ENCODE assay signal across 1 cellular context in the genomic region with DNA sequence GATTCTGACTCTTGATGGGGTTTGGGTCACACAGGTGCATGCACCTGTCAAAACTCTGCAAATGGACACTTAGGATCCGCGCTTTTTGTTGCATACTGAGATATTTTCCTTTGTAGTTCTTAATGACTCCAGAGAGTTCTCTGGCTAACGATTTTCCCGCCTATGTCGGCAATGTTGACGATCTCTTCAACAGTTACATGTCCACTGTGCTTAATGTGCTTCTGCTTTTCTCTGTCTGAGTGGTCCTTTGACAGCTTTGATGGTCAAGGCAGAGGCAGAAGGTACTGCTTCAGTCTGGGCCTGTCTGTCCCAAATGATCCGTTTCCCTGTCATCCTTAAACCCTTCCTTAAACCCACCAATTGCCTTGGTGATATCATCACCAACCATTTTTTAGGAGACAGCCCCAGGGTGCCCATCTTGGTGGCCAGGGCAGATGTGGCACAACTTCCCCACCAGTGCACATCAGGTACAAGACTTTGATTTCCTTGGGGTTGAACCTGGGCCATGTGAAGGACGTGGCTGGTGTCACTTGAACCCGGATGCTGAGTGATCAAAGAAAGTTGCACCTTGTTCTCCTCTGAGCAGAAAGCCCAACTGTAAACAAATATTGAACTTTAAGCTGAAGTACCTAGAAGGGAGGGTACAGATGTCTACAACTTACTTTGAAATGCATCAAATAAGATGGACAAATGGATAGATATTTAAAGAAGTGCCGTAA.
TF ChIP-seq lines count a peak whose summit lies in the region.

No MANE protein-coding gene starts in this region.

TF ChIP-seq in HepG2, 621 proteins besides CTCF, POLR2A, EP300 and RAD21 (continued from another document):
- 0 out of 2 replicates have a peak, but pooled peaks have one; percentile 31 for TF ChIP-seq ZNF775 (CRISPR knock-in tag; IDR thresholded peaks at IDR 0.05; ENCODE audit: borderline replicate concordance)
- TF ChIP-seq SOX5 (CRISPR knock-in tag; IDR thresholded peaks at IDR 0.05; ENCODE audit: borderline replicate concordance) = peak; percentile 34; the same call in 1 of the 2 replicates
- peak; percentile 58; the same call in 1 of the 2 replicates for TF ChIP-seq NCOA2 (CRISPR knock-in tag; IDR thresholded peaks at IDR 0.05)
- no peak for TF ChIP-seq FOXP1 (IDR thresholded peaks at IDR 0.05)
- TF ChIP-seq FOXP1 (CRISPR knock-in tag; IDR thresholded peaks at IDR 0.05) = peak; percentile 42; the same call in 1 of the 2 replicates
- TF ChIP-seq RXRB (CRISPR knock-in tag; IDR thresholded peaks at IDR 0.05; ENCODE audit: borderline replicate concordance) = peak; percentile 81
- TF ChIP-seq ADNP (CRISPR knock-in tag; IDR thresholded peaks at IDR 0.05) = 0 out of 2 replicates have a peak, but pooled peaks have one; percentile 17
- TF ChIP-seq DPF2 (CRISPR knock-in tag; IDR thresholded peaks at IDR 0.05; ENCODE audit: borderline replicate concordance, low read depth) = peak; percentile 54; the same call in 1 of the 2 replicates
- TF ChIP-seq, protein P1, sequence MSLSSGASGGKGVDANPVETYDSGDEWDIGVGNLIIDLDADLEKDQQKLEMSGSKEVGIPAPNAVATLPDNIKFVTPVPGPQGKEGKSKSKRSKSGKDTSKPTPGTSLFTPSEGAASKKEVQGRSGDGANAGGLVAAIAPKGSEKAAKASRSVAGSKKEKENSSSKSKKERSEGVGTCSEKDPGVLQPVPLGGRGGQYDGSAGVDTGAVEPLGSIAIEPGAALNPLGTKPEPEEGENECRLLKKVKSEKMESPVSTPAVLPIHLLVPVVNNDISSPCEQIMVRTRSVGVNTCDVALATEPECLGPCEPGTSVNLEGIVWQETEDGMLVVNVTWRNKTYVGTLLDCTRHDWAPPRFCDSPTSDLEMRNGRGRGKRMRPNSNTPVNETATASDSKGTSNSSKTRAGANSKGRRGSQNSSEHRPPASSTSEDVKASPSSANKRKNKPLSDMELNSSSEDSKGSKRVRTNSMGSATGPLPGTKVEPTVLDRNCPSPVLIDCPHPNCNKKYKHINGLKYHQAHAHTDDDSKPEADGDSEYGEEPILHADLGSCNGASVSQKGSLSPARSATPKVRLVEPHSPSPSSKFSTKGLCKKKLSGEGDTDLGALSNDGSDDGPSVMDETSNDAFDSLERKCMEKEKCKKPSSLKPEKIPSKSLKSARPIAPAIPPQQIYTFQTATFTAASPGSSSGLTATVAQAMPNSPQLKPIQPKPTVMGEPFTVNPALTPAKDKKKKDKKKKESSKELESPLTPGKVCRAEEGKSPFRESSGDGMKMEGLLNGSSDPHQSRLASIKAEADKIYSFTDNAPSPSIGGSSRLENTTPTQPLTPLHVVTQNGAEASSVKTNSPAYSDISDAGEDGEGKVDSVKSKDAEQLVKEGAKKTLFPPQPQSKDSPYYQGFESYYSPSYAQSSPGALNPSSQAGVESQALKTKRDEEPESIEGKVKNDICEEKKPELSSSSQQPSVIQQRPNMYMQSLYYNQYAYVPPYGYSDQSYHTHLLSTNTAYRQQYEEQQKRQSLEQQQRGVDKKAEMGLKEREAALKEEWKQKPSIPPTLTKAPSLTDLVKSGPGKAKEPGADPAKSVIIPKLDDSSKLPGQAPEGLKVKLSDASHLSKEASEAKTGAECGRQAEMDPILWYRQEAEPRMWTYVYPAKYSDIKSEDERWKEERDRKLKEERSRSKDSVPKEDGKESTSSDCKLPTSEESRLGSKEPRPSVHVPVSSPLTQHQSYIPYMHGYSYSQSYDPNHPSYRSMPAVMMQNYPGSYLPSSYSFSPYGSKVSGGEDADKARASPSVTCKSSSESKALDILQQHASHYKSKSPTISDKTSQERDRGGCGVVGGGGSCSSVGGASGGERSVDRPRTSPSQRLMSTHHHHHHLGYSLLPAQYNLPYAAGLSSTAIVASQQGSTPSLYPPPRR (CRISPR knock-in tag; IDR thresholded peaks at IDR 0.05; ENCODE audit: borderline replicate concordance) = peak; percentile 45
- TF ChIP-seq HDAC1 (CRISPR knock-in tag; IDR thresholded peaks at IDR 0.05) = peak; percentile 32; the same call in 1 of the 2 replicates
- TF ChIP-seq HMG20A (CRISPR knock-in tag; IDR thresholded peaks at IDR 0.05; ENCODE audit: borderline replicate concordance) = no peak
- 0 out of 2 replicates have a peak, but pooled peaks have one; percentile 45 for TF ChIP-seq IRF2 (CRISPR knock-in tag; IDR thresholded peaks at IDR 0.05)
- no peak for TF ChIP-seq ZNF569 (CRISPR knock-in tag; IDR thresholded peaks at IDR 0.05; ENCODE audit: borderline replicate concordance)
- peak; percentile 64 for TF ChIP-seq BCL6 (CRISPR knock-in tag; IDR thresholded peaks at IDR 0.05)
- TF ChIP-seq ATAD3A (CRISPR knock-in tag; IDR thresholded peaks at IDR 0.05) = no peak
- TF ChIP-seq, protein P2, sequence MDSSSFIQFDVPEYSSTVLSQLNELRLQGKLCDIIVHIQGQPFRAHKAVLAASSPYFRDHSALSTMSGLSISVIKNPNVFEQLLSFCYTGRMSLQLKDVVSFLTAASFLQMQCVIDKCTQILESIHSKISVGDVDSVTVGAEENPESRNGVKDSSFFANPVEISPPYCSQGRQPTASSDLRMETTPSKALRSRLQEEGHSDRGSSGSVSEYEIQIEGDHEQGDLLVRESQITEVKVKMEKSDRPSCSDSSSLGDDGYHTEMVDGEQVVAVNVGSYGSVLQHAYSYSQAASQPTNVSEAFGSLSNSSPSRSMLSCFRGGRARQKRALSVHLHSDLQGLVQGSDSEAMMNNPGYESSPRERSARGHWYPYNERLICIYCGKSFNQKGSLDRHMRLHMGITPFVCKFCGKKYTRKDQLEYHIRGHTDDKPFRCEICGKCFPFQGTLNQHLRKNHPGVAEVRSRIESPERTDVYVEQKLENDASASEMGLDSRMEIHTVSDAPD (CRISPR knock-in tag; IDR thresholded peaks at IDR 0.05) = 0 out of 2 replicates have a peak, but pooled peaks have one; percentile 23
- TF ChIP-seq ZMYM3 (CRISPR knock-in tag; IDR thresholded peaks at IDR 0.05) = peak; percentile 45; the same call in 1 of the 2 replicates
- peak; percentile 70; the same call in 1 of the 2 replicates for TF ChIP-seq MEIS2 (CRISPR knock-in tag; IDR thresholded peaks at IDR 0.05)
- no peak; the same call in 1 of the 2 replicates for TF ChIP-seq MAFF (IDR thresholded peaks at IDR 0.05; ENCODE audit: low read depth, low read length)
- TF ChIP-seq, protein P3, sequence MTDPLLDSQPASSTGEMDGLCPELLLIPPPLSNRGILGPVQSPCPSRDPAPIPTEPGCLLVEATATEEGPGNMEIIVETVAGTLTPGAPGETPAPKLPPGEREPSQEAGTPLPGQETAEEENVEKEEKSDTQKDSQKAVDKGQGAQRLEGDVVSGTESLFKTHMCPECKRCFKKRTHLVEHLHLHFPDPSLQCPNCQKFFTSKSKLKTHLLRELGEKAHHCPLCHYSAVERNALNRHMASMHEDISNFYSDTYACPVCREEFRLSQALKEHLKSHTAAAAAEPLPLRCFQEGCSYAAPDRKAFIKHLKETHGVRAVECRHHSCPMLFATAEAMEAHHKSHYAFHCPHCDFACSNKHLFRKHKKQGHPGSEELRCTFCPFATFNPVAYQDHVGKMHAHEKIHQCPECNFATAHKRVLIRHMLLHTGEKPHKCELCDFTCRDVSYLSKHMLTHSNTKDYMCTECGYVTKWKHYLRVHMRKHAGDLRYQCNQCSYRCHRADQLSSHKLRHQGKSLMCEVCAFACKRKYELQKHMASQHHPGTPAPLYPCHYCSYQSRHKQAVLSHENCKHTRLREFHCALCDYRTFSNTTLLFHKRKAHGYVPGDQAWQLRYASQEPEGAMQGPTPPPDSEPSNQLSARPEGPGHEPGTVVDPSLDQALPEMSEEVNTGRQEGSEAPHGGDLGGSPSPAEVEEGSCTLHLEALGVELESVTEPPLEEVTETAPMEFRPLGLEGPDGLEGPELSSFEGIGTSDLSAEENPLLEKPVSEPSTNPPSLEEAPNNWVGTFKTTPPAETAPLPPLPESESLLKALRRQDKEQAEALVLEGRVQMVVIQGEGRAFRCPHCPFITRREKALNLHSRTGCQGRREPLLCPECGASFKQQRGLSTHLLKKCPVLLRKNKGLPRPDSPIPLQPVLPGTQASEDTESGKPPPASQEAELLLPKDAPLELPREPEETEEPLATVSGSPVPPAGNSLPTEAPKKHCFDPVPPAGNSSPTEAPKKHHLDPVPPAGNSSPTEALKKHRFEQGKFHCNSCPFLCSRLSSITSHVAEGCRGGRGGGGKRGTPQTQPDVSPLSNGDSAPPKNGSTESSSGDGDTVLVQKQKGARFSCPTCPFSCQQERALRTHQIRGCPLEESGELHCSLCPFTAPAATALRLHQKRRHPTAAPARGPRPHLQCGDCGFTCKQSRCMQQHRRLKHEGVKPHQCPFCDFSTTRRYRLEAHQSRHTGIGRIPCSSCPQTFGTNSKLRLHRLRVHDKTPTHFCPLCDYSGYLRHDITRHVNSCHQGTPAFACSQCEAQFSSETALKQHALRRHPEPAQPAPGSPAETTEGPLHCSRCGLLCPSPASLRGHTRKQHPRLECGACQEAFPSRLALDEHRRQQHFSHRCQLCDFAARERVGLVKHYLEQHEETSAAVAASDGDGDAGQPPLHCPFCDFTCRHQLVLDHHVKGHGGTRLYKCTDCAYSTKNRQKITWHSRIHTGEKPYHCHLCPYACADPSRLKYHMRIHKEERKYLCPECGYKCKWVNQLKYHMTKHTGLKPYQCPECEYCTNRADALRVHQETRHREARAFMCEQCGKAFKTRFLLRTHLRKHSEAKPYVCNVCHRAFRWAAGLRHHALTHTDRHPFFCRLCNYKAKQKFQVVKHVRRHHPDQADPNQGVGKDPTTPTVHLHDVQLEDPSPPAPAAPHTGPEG (CRISPR knock-in tag; IDR thresholded peaks at IDR 0.05) = no peak
- TF ChIP-seq HES4 (CRISPR knock-in tag; IDR thresholded peaks at IDR 0.05; ENCODE audit: borderline replicate concordance) = 0 out of 2 replicates have a peak, but pooled peaks have one; percentile 38
- TF ChIP-seq PCBP1 (IDR thresholded peaks at IDR 0.05; ENCODE audit: borderline replicate concordance, low read depth, low read length) = no peak
- peak; percentile 88 for TF ChIP-seq RARA (CRISPR knock-in tag; IDR thresholded peaks at IDR 0.05)
- peak; percentile 46; the same call in 1 of the 2 replicates for TF ChIP-seq FOXO1 (CRISPR knock-in tag; IDR thresholded peaks at IDR 0.05)
- TF ChIP-seq TRIM24 (CRISPR knock-in tag; IDR thresholded peaks at IDR 0.05) = 0 out of 2 replicates have a peak, but pooled peaks have one; percentile 3
- TF ChIP-seq, protein P4, sequence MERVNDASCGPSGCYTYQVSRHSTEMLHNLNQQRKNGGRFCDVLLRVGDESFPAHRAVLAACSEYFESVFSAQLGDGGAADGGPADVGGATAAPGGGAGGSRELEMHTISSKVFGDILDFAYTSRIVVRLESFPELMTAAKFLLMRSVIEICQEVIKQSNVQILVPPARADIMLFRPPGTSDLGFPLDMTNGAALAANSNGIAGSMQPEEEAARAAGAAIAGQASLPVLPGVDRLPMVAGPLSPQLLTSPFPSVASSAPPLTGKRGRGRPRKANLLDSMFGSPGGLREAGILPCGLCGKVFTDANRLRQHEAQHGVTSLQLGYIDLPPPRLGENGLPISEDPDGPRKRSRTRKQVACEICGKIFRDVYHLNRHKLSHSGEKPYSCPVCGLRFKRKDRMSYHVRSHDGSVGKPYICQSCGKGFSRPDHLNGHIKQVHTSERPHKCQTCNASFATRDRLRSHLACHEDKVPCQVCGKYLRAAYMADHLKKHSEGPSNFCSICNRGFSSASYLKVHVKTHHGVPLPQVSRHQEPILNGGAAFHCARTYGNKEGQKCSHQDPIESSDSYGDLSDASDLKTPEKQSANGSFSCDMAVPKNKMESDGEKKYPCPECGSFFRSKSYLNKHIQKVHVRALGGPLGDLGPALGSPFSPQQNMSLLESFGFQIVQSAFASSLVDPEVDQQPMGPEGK (CRISPR knock-in tag; IDR thresholded peaks at IDR 0.05) = peak; percentile 33; the same call in 1 of the 2 replicates
- no peak for TF ChIP-seq SOX6 (IDR thresholded peaks at IDR 0.05)
- peak; percentile 58 for TF ChIP-seq SOX6 (CRISPR knock-in tag; IDR thresholded peaks at IDR 0.05)
- peak; percentile 74 for TF ChIP-seq FOXA3 (CRISPR knock-in tag; IDR thresholded peaks at IDR 0.05)
- TF ChIP-seq BORCS8-MEF2B (CRISPR knock-in tag; IDR thresholded peaks at IDR 0.05) = peak; percentile 52; the same call in 1 of the 2 replicates
- 0 out of 2 replicates have a peak, but pooled peaks have one; percentile 34 for TF ChIP-seq KDM6A (CRISPR knock-in tag; IDR thresholded peaks at IDR 0.05; ENCODE audit: low read depth)
- no peak for TF ChIP-seq ZNF773 (CRISPR knock-in tag; IDR thresholded peaks at IDR 0.05; ENCODE audit: borderline replicate concordance)
- TF ChIP-seq, protein P5, sequence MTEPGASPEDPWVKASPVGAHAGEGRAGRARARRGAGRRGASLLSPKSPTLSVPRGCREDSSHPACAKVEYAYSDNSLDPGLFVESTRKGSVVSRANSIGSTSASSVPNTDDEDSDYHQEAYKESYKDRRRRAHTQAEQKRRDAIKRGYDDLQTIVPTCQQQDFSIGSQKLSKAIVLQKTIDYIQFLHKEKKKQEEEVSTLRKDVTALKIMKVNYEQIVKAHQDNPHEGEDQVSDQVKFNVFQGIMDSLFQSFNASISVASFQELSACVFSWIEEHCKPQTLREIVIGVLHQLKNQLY (CRISPR knock-in tag; IDR thresholded peaks at IDR 0.05) = peak; percentile 52; the same call in 1 of the 2 replicates
- TF ChIP-seq, protein P6, sequence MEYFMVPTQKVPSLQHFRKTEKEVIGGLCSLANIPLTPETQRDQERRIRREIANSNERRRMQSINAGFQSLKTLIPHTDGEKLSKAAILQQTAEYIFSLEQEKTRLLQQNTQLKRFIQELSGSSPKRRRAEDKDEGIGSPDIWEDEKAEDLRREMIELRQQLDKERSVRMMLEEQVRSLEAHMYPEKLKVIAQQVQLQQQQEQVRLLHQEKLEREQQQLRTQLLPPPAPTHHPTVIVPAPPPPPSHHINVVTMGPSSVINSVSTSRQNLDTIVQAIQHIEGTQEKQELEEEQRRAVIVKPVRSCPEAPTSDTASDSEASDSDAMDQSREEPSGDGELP (IDR thresholded peaks at IDR 0.05; ENCODE audit: borderline replicate concordance, low read depth) = peak; percentile 44; the same call in 1 of the 2 replicates
- TF ChIP-seq MAFK (conservative IDR thresholded peaks at IDR 0.05 in 1 of 2, IDR thresholded peaks at IDR 0.05 in 1 of 2; ENCODE audit: low read length in 2 of 2) = peak; percentile 21 to 73; a peak in 2 of 4 replicates
TF ChIP-seq in HepG2: peak in this region for 75.
